Comparison of ENCODE assay signal across 15 cellular contexts in genomic region chr16:88798772-88799455, GRCh38. TPM values are rescaled to one million over a fixed set of nuclear protein-coding genes. Genes with fewer than 3 reads are reported as not detected.
DNase-seq lines count a peak whose midpoint lies in the region; ATAC-seq, FAIRE-seq and TF ChIP-seq lines count a peak whose summit lies in the region.
"Had no signal": no experiment of that assay in that cellular context is flagged by ENCODE, and none has a peak within 500 bp of the region (broad histone marks: within the 10 kb centered on the region; RNA-seq: fewer than 3 reads in every experiment).

No MANE protein-coding gene starts in this region.

- ATAC-seq in A549 (peak; percentile 41 to 47; a peak in 3 of 6 replicates), HG02610 (IDR thresholded peaks at IDR 0.05; ENCODE audit: unreplicated experiment) (no peak), psoas muscle (no peak)
- ATAC-seq in activated T-helper 17 cell treated with anti-CD3 and anti-CD28 coated beads, Interleukin-2, amount 50 U/mL, for 72 hours (replicated peaks): no peak

- no peaks in the 10 kb centered on the region for H3K27me3 Mint-ChIP-seq in activated T-helper 17 cell treated with anti-CD3 and anti-CD28 coated beads, Interleukin-2, amount 50 U/mL, for 72 hours
- H3K27me3 Mint-ChIP-seq: activated naive CD8-positive, alpha-beta T cell treated with anti-CD3 and anti-CD28 coated beads, Interleukin-2, amount 10 ng/mL, durations not matched to agents 7 days and 5 days; naive B cell had no signal

- H3K36me3 ChIP-seq in DOHH2 (ENCODE audit: control insufficient read depth, low read length): peaks cover 25% of the 10 kb centered on the region
- no peaks in the 10 kb centered on the region for H3K36me3 ChIP-seq in psoas muscle (ENCODE audit: insufficient read depth in 1 of 2, low read depth in 1 of 2)

- H3K9me3 ChIP-seq in A549: no peaks in the 10 kb centered on the region
- H3K9me3 ChIP-seq in DOHH2 (ENCODE audit: control insufficient read depth, insufficient read depth, low read length): no peaks in the 10 kb centered on the region
- H3K9me3 ChIP-seq in psoas muscle: no peaks in the 10 kb centered on the region

- TF ChIP-seq POLR2A in A549 (IDR thresholded peaks at IDR 0.05; ENCODE audit: low read length): no peak

- TF ChIP-seq CTCF in A549 (IDR thresholded peaks at IDR 0.05) (no peak), DOHH2 (IDR thresholded peaks at IDR 0.05; ENCODE audit: low read depth, low read length, poor library complexity, severe bottlenecking) (no peak), RWPE1 (conservative IDR thresholded peaks at IDR 0.05; ENCODE audit: low read depth) (no peak), psoas muscle (IDR thresholded peaks at IDR 0.05) (no peak)

- H3K4me2 ChIP-seq in A549 (no peak overlapping the region), DOHH2 (ENCODE audit: low read length) (peak overlapping the region; percentile 91; the same call in 1 of the 2 replicates)

- FAIRE-seq in A549 (lab: Jason Lieb, UNC): no peak
- FAIRE-seq: endometrium had no signal

- TF ChIP-seq RAD21 in A549 (conservative IDR thresholded peaks at IDR 0.05 in 1 of 2, IDR thresholded peaks at IDR 0.05 in 1 of 2): no peak

- H4K20me1 ChIP-seq in DOHH2 (ENCODE audit: control insufficient read depth, insufficient read depth, low read depth, low read length): no peaks in the 10 kb centered on the region

- POLR2A ChIA-PET in A549 (lab: Yijun Ruan, JAX) (interaction anchor here (1.7 kb wide), 1 partner anchor 11 kb away, joined by 6 read pairs; no protein-coding TSS in a partner anchor), RWPE1 (lab: Yijun Ruan, JAX; ENCODE audit: low non-redundant PET) (no interaction called here)

- no peak overlapping the region for H3K27ac Mint-ChIP-seq in activated T-helper 17 cell treated with anti-CD3 and anti-CD28 coated beads, Interleukin-2, amount 50 U/mL, for 72 hours
- H3K27ac Mint-ChIP-seq: naive B cell had no signal

- peaks cover 26% of the 10 kb centered on the region for H3K79me2 ChIP-seq in DOHH2 (ENCODE audit: control insufficient read depth, low read length)

- H3K4me3 Mint-ChIP-seq in activated T-helper 17 cell treated with anti-CD3 and anti-CD28 coated beads, Interleukin-2, amount 50 U/mL, for 72 hours: no peak overlapping the region

- H3K4me1 ChIP-seq in A549 (no peaks in the 10 kb centered on the region), DOHH2 (ENCODE audit: control insufficient read depth, low read length) (peaks cover 56% of the 10 kb centered on the region), psoas muscle (no peaks in the 10 kb centered on the region)

- H3K36me3 Mint-ChIP-seq in activated T-helper 17 cell treated with anti-CD3 and anti-CD28 coated beads, Interleukin-2, amount 50 U/mL, for 72 hours (ENCODE audit: low read depth): peaks cover 8% of the 10 kb centered on the region
- H3K36me3 Mint-ChIP-seq: naive B cell had no signal

- H3K27me3 ChIP-seq in DOHH2 (ENCODE audit: control insufficient read depth, low read length): no peaks in the 10 kb centered on the region
- peaks cover 0 to 14% (median 2%) of the 10 kb centered on the region in 3 donors for H3K27me3 ChIP-seq in psoas muscle (ENCODE audit: insufficient read depth in 3 of 3, low read length in 2 of 3)

- no peaks in the 10 kb centered on the region for H3K9me2 ChIP-seq in DOHH2 (replicated peaks; ENCODE audit: control insufficient read depth, low read length)

- H3K4me3 ChIP-seq in A549 (no peak overlapping the region), DOHH2 (ENCODE audit: low read length) (0 out of 2 replicates have a peak overlapping the region, but pooled peaks have one; percentile 98), psoas muscle (no peak overlapping the region)

- intact Hi-C loops in psoas muscle (cut with DNase I): no loop called here

- TF ChIP-seq EP300 in A549 (IDR thresholded peaks at IDR 0.05): no peak

- H3F3A ChIP-seq in DOHH2 (ENCODE audit: control insufficient read depth, insufficient read depth): peaks cover 26% of the 10 kb centered on the region

- CTCF ChIA-PET in A549 (lab: Yijun Ruan, JAX): interaction anchor here (1.2 to 6.2 kb wide), 5 partner anchors 13 to 62 kb away, joined by 3 to 41 read pairs (median 5); partner anchors contain the start of gene PIEZO1
- CTCF ChIA-PET in RWPE1 (lab: Yijun Ruan, JAX): interaction anchor here (0.5 kb wide), 1 partner anchor 55 kb away, joined by 3 read pairs; no protein-coding TSS in a partner anchor

- H3K27ac ChIP-seq in A549 (no peak overlapping the region), DOHH2 (ENCODE audit: low read depth, low read length) (peak overlapping the region; percentile 95), RWPE1 (peak overlapping the region; percentile 31), psoas muscle (no peak overlapping the region)

- H3K9me3 Mint-ChIP-seq in activated T-helper 17 cell treated with anti-CD3 and anti-CD28 coated beads, Interleukin-2, amount 50 U/mL, for 72 hours: no peaks in the 10 kb centered on the region
- H3K9me3 Mint-ChIP-seq: activated naive CD8-positive, alpha-beta T cell treated with anti-CD3 and anti-CD28 coated beads, Interleukin-2, amount 10 ng/mL, durations not matched to agents 7 days and 5 days; naive B cell had no signal

- peaks cover 6% of the 10 kb centered on the region for H3K4me1 Mint-ChIP-seq in activated T-helper 17 cell treated with anti-CD3 and anti-CD28 coated beads, Interleukin-2, amount 50 U/mL, for 72 hours

- DNase-seq in A549 (ENCODE audit: low read depth in 1 of 2, low spot score in 1 of 2) (peak in 1 of 2 experiments; percentile 45), NCI-H1092 treated with DMSO at 0.1 percent for 48 hours (lab: John Stamatoyannopoulos, UW) (peak; percentile 21), RWPE1 (ENCODE audit: low spot score) (no peak), amniotic stem cell (lab: John Stamatoyannopoulos, UW) (no peak), psoas muscle (no peak)
- DNase-seq: activated CD4-positive, CD25-positive, alpha-beta regulatory T cell treated with anti-CD3 and anti-CD28 coated beads, Interleukin-2, amount 50 U/mL, for 72 hours; activated naive CD8-positive, alpha-beta T cell treated with anti-CD3 and anti-CD28 coated beads, Interleukin-2, amount 10 ng/mL, durations not matched to agents 7 days and 5 days; activated T-cell treated with anti-CD3 and anti-CD28 coated beads for 4 hours; foreskin melanocyte; naive B cell; NCI-H1105 had no signal

TF ChIP-seq in A549, 52 proteins besides CTCF, POLR2A, EP300 and RAD21 (continues in another document):
- TF ChIP-seq SMC3 (IDR thresholded peaks at IDR 0.05) (no peak), CEBPB (IDR thresholded peaks at IDR 0.05) (no peak), NFE2L2 (conservative IDR thresholded peaks at IDR 0.05; ENCODE audit: low read length) (no peak)

RNA-seq across cellular contexts. Expression of gene CDT1, which starts 4.7 kb away (rescaled TPM):
- polyA plus RNA-seq in A549 (2011; rRNA removed): 3.4 and 3.8 TPM in 2 replicates
- polyA plus RNA-seq in A549 (2012; cell fraction: cytosol; rRNA removed): 30.8 and 47.0 TPM in 2 replicates
- polyA plus RNA-seq in A549 (2012; cell fraction: nucleus; rRNA removed): 41.9 and 85.6 TPM in 2 replicates
- polyA plus RNA-seq in A549 (2017; fragmentation: RNase III; extraction: RNeasy Plus Mini Kit Qiagen cat#74134 plus additional on column Dnase treatment): 16.0 to 17.5 TPM (median 17.0 TPM) in 3 replicates
- polyA minus RNA-seq in A549 (2011; rRNA and poly(A)+ RNA removed): 4.1 and 6.5 TPM in 2 replicates
- 100 to 1,000 TPM in 1 of 2 donors, 10 to 100 TPM in 1; 96.6 to 141 TPM for total RNA-seq in activated T-helper 17 cell treated with anti-CD3 and anti-CD28 coated beads, Interleukin-2, amount 50 U/mL, for 72 hours
- under 1 TPM in 3 of 4 donors, not detected in 1; 0.17 to 0.59 (median 0.25) TPM for total RNA-seq in psoas muscle
- polyA plus RNA-seq in psoas muscle: under 1 TPM; 0.03 to 0.13 (median 0.04) TPM

RNA-seq across cellular contexts. Expression of gene APRT, which starts 12.8 kb away (rescaled TPM):
- polyA plus RNA-seq in A549 (2011; rRNA removed) (113 and 115 TPM in 2 replicates), A549 (2017; fragmentation: RNase III; extraction: RNeasy Plus Mini Kit Qiagen cat#74134 plus additional on column Dnase treatment) (252 to 259 TPM (median 258 TPM) in 3 replicates), psoas muscle (100 to 1,000 TPM in 1 of 3 donors, 10 to 100 TPM in 2; 49.4 to 165 (median 66.9) TPM)
- 223 and 291 TPM in 2 replicates for polyA plus RNA-seq in A549 (2012; cell fraction: cytosol; rRNA removed)
- polyA plus RNA-seq in A549 (2012; cell fraction: nucleus; rRNA removed): 199 and 257 TPM in 2 replicates
- polyA minus RNA-seq in A549 (2011; rRNA and poly(A)+ RNA removed): 54.2 and 54.5 TPM in 2 replicates
- 100 to 1,000 TPM; 132 to 139 TPM for total RNA-seq in activated T-helper 17 cell treated with anti-CD3 and anti-CD28 coated beads, Interleukin-2, amount 50 U/mL, for 72 hours
- 10 to 100 TPM; 32.8 to 67.7 (median 55.0) TPM for total RNA-seq in psoas muscle

RNA-seq across cellular contexts. Expression of gene PIEZO1, which starts 13.9 kb away (rescaled TPM):
- polyA plus RNA-seq in A549 (2011; rRNA removed) (26.1 and 35.9 TPM in 2 replicates), A549 (2017; fragmentation: RNase III; extraction: RNeasy Plus Mini Kit Qiagen cat#74134 plus additional on column Dnase treatment) (78.3 to 84.7 TPM (median 79.1 TPM) in 3 replicates), psoas muscle (10 to 100 TPM in 2 of 3 donors, 1 to 10 TPM in 1; 7.2 to 26.8 (median 10.2) TPM)
- 141 and 172 TPM in 2 replicates for polyA plus RNA-seq in A549 (2012; cell fraction: cytosol; rRNA removed)
- polyA plus RNA-seq in A549 (2012; cell fraction: nucleus; rRNA removed): 630 and 946 TPM in 2 replicates
- 43.0 and 54.8 TPM in 2 replicates for polyA minus RNA-seq in A549 (2011; rRNA and poly(A)+ RNA removed)
- 100 to 1,000 TPM; 197 to 326 TPM for total RNA-seq in activated T-helper 17 cell treated with anti-CD3 and anti-CD28 coated beads, Interleukin-2, amount 50 U/mL, for 72 hours
- 10 to 100 TPM in 2 of 4 donors, 1 to 10 TPM in 2; 8.8 to 12.6 (median 10.9) TPM for total RNA-seq in psoas muscle

RNA-seq across cellular contexts. Expression of gene GALNS, which starts 57.8 kb away (rescaled TPM):
- polyA plus RNA-seq in A549 (2011; rRNA removed) (7.0 and 14.7 TPM in 2 replicates), A549 (2017; fragmentation: RNase III; extraction: RNeasy Plus Mini Kit Qiagen cat#74134 plus additional on column Dnase treatment) (27.9 to 31.2 TPM (median 29.9 TPM) in 3 replicates), psoas muscle (10 to 100 TPM in 2 of 3 donors, 1 to 10 TPM in 1; 9.0 to 15.4 (median 12.3) TPM)
- polyA plus RNA-seq in A549 (2012; cell fraction: cytosol; rRNA removed): 17.3 and 22.2 TPM in 2 replicates
- 38.9 and 41.1 TPM in 2 replicates for polyA plus RNA-seq in A549 (2012; cell fraction: nucleus; rRNA removed)
- 9.8 and 10.2 TPM in 2 replicates for polyA minus RNA-seq in A549 (2011; rRNA and poly(A)+ RNA removed)
- total RNA-seq in activated T-helper 17 cell treated with anti-CD3 and anti-CD28 coated beads, Interleukin-2, amount 50 U/mL, for 72 hours: 10 to 100 TPM; 37.6 to 73.0 TPM
- 10 to 100 TPM in 2 of 4 donors, 1 to 10 TPM in 2; 4.8 to 10.4 (median 9.7) TPM for total RNA-seq in psoas muscle

RNA-seq across cellular contexts. Expression of gene TRAPPC2L, which starts 58.0 kb away (rescaled TPM):
- 70.3 and 77.0 TPM in 2 replicates for polyA plus RNA-seq in A549 (2011; rRNA removed)
- polyA plus RNA-seq in A549 (2012; cell fraction: cytosol; rRNA removed): 81.5 and 101 TPM in 2 replicates
- 63.1 and 63.3 TPM in 2 replicates for polyA plus RNA-seq in A549 (2012; cell fraction: nucleus; rRNA removed)
- 69.4 to 80.2 TPM (median 77.5 TPM) in 3 replicates for polyA plus RNA-seq in A549 (2017; fragmentation: RNase III; extraction: RNeasy Plus Mini Kit Qiagen cat#74134 plus additional on column Dnase treatment)
- 28.6 and 47.8 TPM in 2 replicates for polyA minus RNA-seq in A549 (2011; rRNA and poly(A)+ RNA removed)
- total RNA-seq in activated T-helper 17 cell treated with anti-CD3 and anti-CD28 coated beads, Interleukin-2, amount 50 U/mL, for 72 hours: 10 to 100 TPM; 51.1 to 73.9 TPM
- 10 to 100 TPM; 38.6 to 42.6 (median 38.7) TPM for total RNA-seq in psoas muscle
- polyA plus RNA-seq in psoas muscle: 10 to 100 TPM; 23.9 to 30.7 (median 28.5) TPM

Comparison
In these comparisons a context has a peak if more than half of its experiments do, and no peak if none do; other contexts are left out.
1. ATAC-seq: peak in A549 (2 of 2); none in activated T-helper 17 cell treated with anti-CD3 and anti-CD28 coated beads, Interleukin-2, amount 50 U/mL, for 72 hours (single experiment), HG02610 (single experiment) and psoas muscle (0 of 4).
2. H3K27ac ChIP-seq: peak in DOHH2 (single experiment) and RWPE1 (single experiment); none in A549 (0 of 2) and psoas muscle (single experiment).
3. RNA of gene CDT1, which starts 4.7 kb away (total RNA-seq): 96.6 to 141 TPM in activated T-helper 17 cell treated with anti-CD3 and anti-CD28 coated beads, Interleukin-2, amount 50 U/mL, for 72 hours; 0.17 to 0.59 TPM in psoas muscle; every median in the first group is over 10 times any median in the second.
4. RNA of gene PIEZO1, which starts 13.9 kb away (total RNA-seq): 197 to 326 TPM in activated T-helper 17 cell treated with anti-CD3 and anti-CD28 coated beads, Interleukin-2, amount 50 U/mL, for 72 hours; 8.8 to 12.6 TPM in psoas muscle; every median in the first group is over 10 times any median in the second.